ENCODE assay signal across 2 cellular contexts in genomic region chr10:100670368-100670767, GRCh38.
TF ChIP-seq lines count a peak whose summit lies in the region.

No MANE protein-coding gene starts in this region.

TF ChIP-seq in HEK293, 187 proteins besides CTCF, POLR2A, EP300 and RAD21 (continued from another document and continues in another):
- TF ChIP-seq ZNF747 (tag by site-specific recombination; IDR thresholded peaks at IDR 0.05) (no peak), ZXDB (tag by site-specific recombination; IDR thresholded peaks at IDR 0.05) (no peak), ZNF202 (tag by site-specific recombination; IDR thresholded peaks at IDR 0.05; ENCODE audit: borderline replicate concordance) (peak; percentile 50; the same call in 1 of the 2 replicates), ZNF114 (tag by site-specific recombination; IDR thresholded peaks at IDR 0.05) (no peak), ZNF155 (tag by site-specific recombination; IDR thresholded peaks at IDR 0.05) (no peak), TSHZ1 (tag by site-specific recombination; IDR thresholded peaks at IDR 0.05; ENCODE audit: borderline replicate concordance) (no peak), ZNF221 (tag by site-specific recombination; IDR thresholded peaks at IDR 0.05; ENCODE audit: borderline replicate concordance) (no peak), SCRT1 (tag by site-specific recombination; IDR thresholded peaks at IDR 0.05; ENCODE audit: borderline replicate concordance) (peak; percentile 62; the same call in 1 of the 2 replicates), GLI2 (tag by site-specific recombination; IDR thresholded peaks at IDR 0.05; ENCODE audit: borderline replicate concordance, low read depth) (no peak), REPIN1 (tag by site-specific recombination; IDR thresholded peaks at IDR 0.05; ENCODE audit: low read depth) (no peak), ZNF670 (tag by site-specific recombination; IDR thresholded peaks at IDR 0.05; ENCODE audit: low read depth) (no peak), ZBTB1 (tag by site-specific recombination; IDR thresholded peaks at IDR 0.05) (no peak), ZEB2 (tag by site-specific recombination; IDR thresholded peaks at IDR 0.05) (no peak), ZNF146 (tag by site-specific recombination; IDR thresholded peaks at IDR 0.05) (no peak), KLF9 (tag by site-specific recombination; IDR thresholded peaks at IDR 0.05; ENCODE audit: low read depth) (no peak), ZNF366 (tag by site-specific recombination; conservative IDR thresholded peaks at IDR 0.05) (peak; percentile 80), GFI1B (tag by site-specific recombination; IDR thresholded peaks at IDR 0.05) (no peak), ZNF76 (tag by site-specific recombination; IDR thresholded peaks at IDR 0.05; ENCODE audit: borderline replicate concordance, low read depth) (no peak), SCRT2 (tag by site-specific recombination; IDR thresholded peaks at IDR 0.05) (peak; percentile 39), ZBTB11 (tag by site-specific recombination; conservative IDR thresholded peaks at IDR 0.05; ENCODE audit: low read depth) (no peak), KLF7 (tag by site-specific recombination; IDR thresholded peaks at IDR 0.05; ENCODE audit: borderline replicate concordance) (no peak), ZNF791 (tag by site-specific recombination; IDR thresholded peaks at IDR 0.05) (no peak), PATZ1 (tag by site-specific recombination; IDR thresholded peaks at IDR 0.05) (0 out of 2 replicates have a peak, but pooled peaks have one; percentile 29), ZBTB17 (tag by site-specific recombination; IDR thresholded peaks at IDR 0.05) (no peak), ZNF133 (tag by site-specific recombination; IDR thresholded peaks at IDR 0.05) (no peak)

TF ChIP-seq in GM12878, 131 proteins besides CTCF, POLR2A, EP300 and RAD21 (continued from another document):
- no peak for TF ChIP-seq ATF2 (IDR thresholded peaks at IDR 0.05; ENCODE audit: low read length)
- no peak for TF ChIP-seq MTA3 (IDR thresholded peaks at IDR 0.05; ENCODE audit: borderline replicate concordance, low read length)
